ENCODE assay signal across 9 cellular contexts in genomic region chr5:173592050-173592669, GRCh38. TPM values are rescaled to one million over a fixed set of nuclear protein-coding genes. Genes with fewer than 3 reads are reported as not detected.
DNase-seq lines count a peak whose midpoint lies in the region; ATAC-seq, FAIRE-seq and TF ChIP-seq lines count a peak whose summit lies in the region.
"Had no signal": no experiment of that assay in that cellular context is flagged by ENCODE, and none has a peak within 500 bp of the region (broad histone marks: within the 10 kb centered on the region; RNA-seq: fewer than 3 reads in every experiment).

No MANE protein-coding gene starts in this region.

- H3K56ac ChIP-seq in H1 (replicated peaks; ENCODE audit: insufficient read length, low read depth, low read length) = no peak overlapping the region

- no peak overlapping the region for H2AFZ ChIP-seq in H1 (ENCODE audit: low read length)

- ATAC-seq in heart right ventricle (no peak), left ventricle myocardium superior (no peak), T-helper 17 cell (no peak)

- no peaks in the 10 kb centered on the region for H3K27me3 Mint-ChIP-seq in T-helper 17 cell
- H3K27me3 Mint-ChIP-seq: activated B cell treated with CpG ODN at 0.5 μM for 24 hours had no signal

- no peaks in the 10 kb centered on the region for H3K23me2 ChIP-seq in H1 (ENCODE audit: low read depth, low read length)

- H3K4me1 Mint-ChIP-seq in T-helper 17 cell = no peaks in the 10 kb centered on the region
- H3K4me1 Mint-ChIP-seq: activated B cell treated with CpG ODN at 0.5 μM for 24 hours had no signal

- no peak overlapping the region for H3K4ac ChIP-seq in H1 (replicated peaks; ENCODE audit: insufficient read length, low read depth, low read length)

- no peak overlapping the region for H2BK20ac ChIP-seq in H1 (ENCODE audit: low read length)

- H3K23ac ChIP-seq in H1 (ENCODE audit: insufficient read length) = no peak overlapping the region

- H3K14ac ChIP-seq in H1 (ENCODE audit: insufficient read length) = no peak overlapping the region

- H3K79me1 ChIP-seq in H1 (ENCODE audit: low read depth, low read length) = no peaks in the 10 kb centered on the region

- no peak overlapping the region for H2AK5ac ChIP-seq in H1 (ENCODE audit: low read depth, low read length)

- H3K27ac Mint-ChIP-seq in T-helper 17 cell = no peak overlapping the region
- H3K27ac Mint-ChIP-seq: activated B cell treated with CpG ODN at 0.5 μM for 24 hours had no signal

- peaks cover 0 to 49% (median 11%) of the 10 kb centered on the region in 11 donors for H3K9me3 ChIP-seq in heart right ventricle
- peaks cover 22 to 25% of the 10 kb centered on the region in 2 experiments for H3K9me3 ChIP-seq in H1 (ENCODE audit: insufficient read depth in 2 of 2, low read depth in 1 of 2, low read length in 1 of 2)
- H3K9me3 ChIP-seq in testis = no peaks in the 10 kb centered on the region
- peaks cover 5% of the 10 kb centered on the region for H3K9me3 ChIP-seq in T-helper 17 cell (ENCODE audit: control insufficient read depth, low read length, poor library complexity, severe bottlenecking)
- H3K9me3 ChIP-seq in ovary = peaks cover 0 to 4% of the 10 kb centered on the region in 2 donors

- no peak overlapping the region for H2BK120ac ChIP-seq in H1 (replicated peaks; ENCODE audit: low read depth, low read length)

- 83 to 88% methylated on average over 2 of the region's 2 CpGs for WGBS in heart right ventricle, 2 donors
- 77% methylated on average over 2 of the region's 2 CpGs; no CpG with 5 or more reads in 1 of the 2 experiments for WGBS in H1 (ENCODE audit: extremely low coverage in 1 of 2, insufficient coverage in 1 of 2, insufficient read length in 1 of 2, insufficient replicate concordance in 2 of 2, low coverage in 1 of 2, low lambda C conversion rate in 2 of 2, missing lambda C conversion rate in 1 of 2), 2 experiments
- WGBS in testis, 2 donors = 62 to 79% methylated on average over 2 of the region's 2 CpGs
- 84 to 92% (median 85%) methylated on average over 2 of the region's 2 CpGs for WGBS in ovary, 3 donors

- H3K79me2 ChIP-seq in H1 (ENCODE audit: control insufficient read depth in 1 of 2, insufficient read depth in 2 of 2, low read length in 2 of 2) = no peaks in the 10 kb centered on the region

- no peak overlapping the region for H2BK12ac ChIP-seq in H1 (ENCODE audit: low read depth, low read length)

- H3K27ac ChIP-seq in heart right ventricle (no peak overlapping the region), H1 (ENCODE audit: low read depth, low read length) (no peak overlapping the region), testis (no peak overlapping the region), ovary (no peak overlapping the region)

- no peaks in the 10 kb centered on the region for H4K20me1 ChIP-seq in H1 (replicated peaks in 1 of 2; ENCODE audit: control insufficient read depth in 1 of 2, insufficient read depth in 2 of 2, low read length in 2 of 2)

- H3K18ac ChIP-seq in H1 (ENCODE audit: extremely low read depth, low read length) = no peak overlapping the region

- CTCF ChIA-PET in H1 (lab: Charles Lee; ENCODE audit: partially characterized antibody) = interaction anchor here (0.6 to 2.8 kb wide), 31 partner anchors 8 to 725 kb away, joined by 3 to 25 read pairs (median 3); no protein-coding TSS in a partner anchor

- H4K8ac ChIP-seq in H1 (ENCODE audit: extremely low read depth, insufficient read depth, low read length) = no peak overlapping the region

- no peak overlapping the region for H3K9ac ChIP-seq in H1 (replicated peaks in 1 of 4; ENCODE audit: extremely low read depth in 1 of 4, low read depth in 3 of 4, low read length in 3 of 4)

- peaks cover 3% of the 10 kb centered on the region for H3K36me3 Mint-ChIP-seq in T-helper 17 cell (ENCODE audit: low read depth)

- TF ChIP-seq POLR2A in H1 (IDR thresholded peaks at IDR 0.05; ENCODE audit: control extremely low read depth in 1 of 2, low read depth in 2 of 2, low read length in 2 of 2) = no peak
- no peak for TF ChIP-seq POLR2A in testis (IDR thresholded peaks at IDR 0.05)
- TF ChIP-seq POLR2A in ovary (IDR thresholded peaks at IDR 0.05) = no peak

- no peaks in the 10 kb centered on the region for H3K27me3 ChIP-seq in heart right ventricle
- no peaks in the 10 kb centered on the region for H3K27me3 ChIP-seq in H1 (replicated peaks in 1 of 4; ENCODE audit: control insufficient read depth in 3 of 4, extremely low read depth in 1 of 4, insufficient read depth in 3 of 4, low read length in 3 of 4)
- no peaks in the 10 kb centered on the region for H3K27me3 ChIP-seq in testis
- H3K27me3 ChIP-seq in ovary = no peaks in the 10 kb centered on the region

- no peaks in the 10 kb centered on the region for H3K36me3 ChIP-seq in heart right ventricle
- no peaks in the 10 kb centered on the region for H3K36me3 ChIP-seq in H1 (ENCODE audit: control insufficient read depth in 2 of 4, insufficient read depth in 4 of 4, low read length in 3 of 4)
- no peaks in the 10 kb centered on the region for H3K36me3 ChIP-seq in testis (ENCODE audit: low read depth, missing control alignments)
- H3K36me3 ChIP-seq in ovary = no peaks in the 10 kb centered on the region

- H4K5ac ChIP-seq in H1 (ENCODE audit: insufficient read length, low read depth, low read length) = no peak overlapping the region

- peak; percentile 88 for FAIRE-seq in H1 (lab: Jason Lieb, UNC)

- no peak overlapping the region for H3K4me2 ChIP-seq in H1 (ENCODE audit: insufficient read depth in 1 of 2, low read depth in 2 of 2, low read length in 2 of 2)

- H3K4me1 ChIP-seq in heart right ventricle = peaks cover 0 to 9% (median 0%) of the 10 kb centered on the region in 9 donors
- no peaks in the 10 kb centered on the region; a peak in 1 of 7 replicates for H3K4me1 ChIP-seq in H1 (replicated peaks in 1 of 4; ENCODE audit: control insufficient read depth in 3 of 4, insufficient read depth in 4 of 4, low read length in 3 of 4)
- H3K4me1 ChIP-seq in testis = peaks cover 8% of the 10 kb centered on the region
- H3K4me1 ChIP-seq in ovary (ENCODE audit: insufficient read depth) = peaks cover 6% of the 10 kb centered on the region

- H2BK15ac ChIP-seq in H1 (ENCODE audit: low read length) = no peak overlapping the region

- DNase-seq in heart right ventricle (no peak), left ventricle myocardium superior (no peak), NAMALWA (ENCODE audit: low spot score) (peak; percentile 72), H1 (ENCODE audit: low read depth in 1 of 2, low spot score in 2 of 2) (no peak), testis (no peak), T-helper 17 cell (no peak), ovary (no peak), SKM-1 treated with dmso at 0.1 percent for 144 hours (lab: John Stamatoyannopoulos, UW; ENCODE audit: unreplicated experiment) (no peak)
- DNase-seq: activated B cell treated with CpG ODN at 0.5 μM for 24 hours had no signal

- TF ChIP-seq CTCF in heart right ventricle (IDR thresholded peaks at IDR 0.05) (peak in 7 of 9 donors; percentile 20 to 45 (median 35)), H1 (IDR thresholded peaks at IDR 0.05; ENCODE audit: control extremely low read depth in 1 of 3, insufficient read depth in 1 of 3, low read depth in 1 of 3, low read length in 3 of 3) (peak; percentile 48 to 88 (median 66)), testis (IDR thresholded peaks at IDR 0.05) (peak; percentile 43 to 70 (median 45)), ovary (IDR thresholded peaks at IDR 0.05) (no peak)

- H3K4me3 ChIP-seq in heart right ventricle (no peak overlapping the region), H1 (ENCODE audit: extremely low read depth in 1 of 4, insufficient read depth in 2 of 4, low read depth in 3 of 4, low read length in 4 of 4) (no peak overlapping the region), testis (no peak overlapping the region), ovary (no peak overlapping the region)

- no peak overlapping the region for H4K91ac ChIP-seq in H1 (replicated peaks; ENCODE audit: insufficient read length, low read length)

- intact Hi-C loops in heart right ventricle (cut with DNase I) (no loop called here), left ventricle myocardium superior (cut with micrococcal nuclease) (no loop called here), testis (cut with DNase I; ENCODE audit: low total_unique reads) (no loop called here), ovary (cut with DNase I) (no loop called here)

- H2BK5ac ChIP-seq in H1 (ENCODE audit: low read depth, low read length) = no peak overlapping the region

- peak; percentile 78 to 79 for TF ChIP-seq RAD21 in H1 (IDR thresholded peaks at IDR 0.05 in 1 of 2, conservative IDR thresholded peaks at IDR 0.05 in 1 of 2; ENCODE audit: low read depth in 2 of 2, low read length in 2 of 2)

- no peak for TF ChIP-seq EP300 in H1 (IDR thresholded peaks at IDR 0.05; ENCODE audit: borderline replicate concordance in 1 of 2, low read depth in 2 of 2, low read length in 2 of 2)
- no peak for TF ChIP-seq EP300 in ovary (IDR thresholded peaks at IDR 0.05)

- H3K4me3 Mint-ChIP-seq in T-helper 17 cell = no peak overlapping the region
- H3K4me3 Mint-ChIP-seq: activated B cell treated with CpG ODN at 0.5 μM for 24 hours had no signal

- POLR2A ChIA-PET in H1 (lab: Charles Lee; ENCODE audit: partially characterized antibody) = interaction anchor here (1.0 to 1.6 kb wide), 2 partner anchors 10 to 264 kb away, joined by 3 to 4 read pairs; partner anchors contain the start of gene STC2

TF ChIP-seq in H1, 55 proteins besides CTCF, POLR2A, EP300 and RAD21:
- no peak for TF ChIP-seq BCL11A (IDR thresholded peaks at IDR 0.05; ENCODE audit: low read depth in 2 of 2, low read length in 2 of 2)
- no peak for TF ChIP-seq CHD1 (IDR thresholded peaks at IDR 0.05; ENCODE audit: low read depth, low read length)

RNA-seq across cellular contexts. Expression of gene BOD1, which starts 24.3 kb away (rescaled TPM):
- 10 to 100 TPM; 37.6 to 54.3 (median 46.3) TPM for total RNA-seq in heart right ventricle
- polyA plus RNA-seq in heart right ventricle = 10 to 100 TPM; 20.2 to 36.7 TPM
- 49.8 TPM for total RNA-seq in left ventricle myocardium superior
- total RNA-seq in H1 (2021; fragmentation: NEBNext Ultra II Directional; extraction: Animal tissue kit (Norgen Biotek cat#: 25700)) = 143 and 149 TPM in 2 replicates
- 83.1 and 107 TPM in 2 replicates for polyA plus RNA-seq in H1 (2011; rRNA removed)
- polyA plus RNA-seq in H1 (2011; cell fraction: cytosol; rRNA removed) = 127 TPM
- 58.0 TPM for polyA plus RNA-seq in H1 (2011; cell fraction: nucleus; rRNA removed)
- polyA plus RNA-seq in H1 (2012, experiment 1 of 2) = 133 to 170 TPM (median 136 TPM) in 4 replicates
- 111 TPM for polyA plus RNA-seq in H1 (2012, experiment 2 of 2)
- polyA plus RNA-seq in H1 (2013, experiment 1 of 2) = 117 TPM
- polyA plus RNA-seq in H1 (2013, experiment 2 of 2) = 117 TPM
- 114 and 131 TPM in 2 replicates for polyA minus RNA-seq in H1 (2011; rRNA and poly(A)+ RNA removed)
- 68.5 TPM for polyA minus RNA-seq in H1 (2011; cell fraction: cytosol; rRNA and poly(A)+ RNA removed)
- polyA minus RNA-seq in H1 (2011; cell fraction: nucleus; rRNA and poly(A)+ RNA removed) = 60.4 TPM
- 10 to 100 TPM; 59.4 to 70.1 TPM for total RNA-seq in testis
- polyA plus RNA-seq in testis (ENCODE audit: insufficient read depth, low read depth, low replicate concordance) = 88.1 TPM
- total RNA-seq in T-helper 17 cell = 10 to 100 TPM; 21.8 TPM
- 10 to 100 TPM; 45.8 to 63.0 (median 60.4) TPM for total RNA-seq in ovary
- 10 to 100 TPM; 63.0 to 76.1 TPM for polyA plus RNA-seq in ovary

Comparison
In these comparisons a context has a peak if more than half of its experiments do, and no peak if none do; other contexts are left out.
1. CTCF ChIP-seq: peak in heart right ventricle (7 of 9), H1 (3 of 3) and testis (3 of 3); none in ovary (0 of 3).